In genomic region chr4:57243071-57243470, GRCh38 we compare ENCODE assay signal across 20 cellular contexts.
"Had no signal": no experiment of that assay in that cellular context is flagged by ENCODE, and none has a peak within 500 bp of the region (broad histone marks: within the 10 kb centered on the region; RNA-seq: fewer than 3 reads in every experiment).

No MANE protein-coding gene starts in this region.

- H3K27me3 Mint-ChIP-seq: progenitor cell of endocrine pancreas had no signal

- H3K27ac Mint-ChIP-seq: naive B cell; nephron; progenitor cell of endocrine pancreas; stimulated activated effector memory CD8-positive, alpha-beta T cell treated with anti-CD3 and anti-CD28 coated beads, Interleukin-12 subunit alpha, Interleukin-12 subunit beta, amount 100 ng/mL, for 72 hours had no signal

- H3K9me3 ChIP-seq: neutrophil, pancreas, right atrium auricular region, sigmoid colon, stomach, tibial nerve, upper lobe of left lung had no signal

- DNase-seq: dorsolateral prefrontal cortex; effector CD4-positive, alpha-beta T cell; kidney; mesenchymal stem cell; naive B cell; pancreas; sigmoid colon; stimulated activated CD4-positive, alpha-beta T cell treated with anti-CD3 and anti-CD28 coated beads, Interleukin-2, amount 100 ng/mL, for 24 hours; stimulated activated CD4-positive, alpha-beta T cell treated with anti-CD3 and anti-CD28 coated beads, Interleukin-4, amount 100 ng/mL, for 24 hours; stimulated activated naive CD4-positive, alpha-beta T cell treated with Interleukin-2 at 50 U/mL for 16 hours; stomach; upper lobe of left lung had no signal

- ATAC-seq: left lobe of liver; pancreas; stimulated activated effector memory CD8-positive, alpha-beta T cell treated with anti-CD3 and anti-CD28 coated beads, Interleukin-12 subunit alpha, Interleukin-12 subunit beta, amount 100 ng/mL, for 72 hours had no signal

- H3K4me3 ChIP-seq: dorsolateral prefrontal cortex, lung, pancreas, right atrium auricular region, sigmoid colon, stomach, tibial nerve, upper lobe of left lung had no signal

- H3K27me3 ChIP-seq: dorsolateral prefrontal cortex, pancreas, right atrium auricular region, sigmoid colon, stomach, tibial nerve had no signal

- H3K4me1 Mint-ChIP-seq: naive B cell; nephron; stimulated activated effector memory CD8-positive, alpha-beta T cell treated with anti-CD3 and anti-CD28 coated beads, Interleukin-12 subunit alpha, Interleukin-12 subunit beta, amount 100 ng/mL, for 72 hours had no signal

- H3K27ac ChIP-seq: dorsolateral prefrontal cortex, neutrophil, pancreas, right atrium auricular region, sigmoid colon, stomach, tibial nerve, upper lobe of left lung had no signal

- H3K4me1 ChIP-seq: pancreas, right atrium auricular region, sigmoid colon, stomach, tibial nerve, upper lobe of left lung had no signal

- H3K9me3 Mint-ChIP-seq: nephron had no signal

- H3K36me3 Mint-ChIP-seq: naive B cell; stimulated activated effector memory CD8-positive, alpha-beta T cell treated with anti-CD3 and anti-CD28 coated beads, Interleukin-12 subunit alpha, Interleukin-12 subunit beta, amount 100 ng/mL, for 72 hours had no signal

- H3K36me3 ChIP-seq: neutrophil, pancreas, right atrium auricular region, sigmoid colon, stomach, tibial nerve, upper lobe of left lung had no signal

- H3K4me3 Mint-ChIP-seq: naive B cell; nephron; stimulated activated effector memory CD8-positive, alpha-beta T cell treated with anti-CD3 and anti-CD28 coated beads, Interleukin-12 subunit alpha, Interleukin-12 subunit beta, amount 100 ng/mL, for 72 hours had no signal
